In the genomic region with DNA sequence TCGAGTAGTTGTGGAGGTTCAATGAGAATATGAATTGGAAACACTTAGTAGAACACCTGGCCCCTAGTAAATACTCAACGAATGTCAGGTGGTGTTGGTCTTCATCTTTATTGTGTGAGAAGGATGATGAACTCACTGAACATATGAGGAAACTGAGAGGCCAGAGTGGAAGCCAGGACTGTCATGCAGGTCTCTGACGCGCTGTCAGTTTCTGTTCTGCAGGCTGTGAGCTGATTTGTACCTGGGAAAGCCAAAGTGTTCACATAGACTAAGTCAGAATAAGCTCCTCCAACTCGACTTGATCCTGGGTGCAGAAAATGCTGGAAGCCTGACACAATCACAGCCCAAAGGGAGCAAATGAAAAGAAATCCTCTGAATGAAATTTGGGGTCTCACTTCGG, we compare ENCODE assay signal across 1 cellular context.
TF ChIP-seq lines count a peak whose summit lies in the region.

No MANE protein-coding gene starts in this region.

TF ChIP-seq in K562, 482 proteins besides CTCF, POLR2A, EP300 and RAD21 (continued from another document):
- TF ChIP-seq, protein P1, sequence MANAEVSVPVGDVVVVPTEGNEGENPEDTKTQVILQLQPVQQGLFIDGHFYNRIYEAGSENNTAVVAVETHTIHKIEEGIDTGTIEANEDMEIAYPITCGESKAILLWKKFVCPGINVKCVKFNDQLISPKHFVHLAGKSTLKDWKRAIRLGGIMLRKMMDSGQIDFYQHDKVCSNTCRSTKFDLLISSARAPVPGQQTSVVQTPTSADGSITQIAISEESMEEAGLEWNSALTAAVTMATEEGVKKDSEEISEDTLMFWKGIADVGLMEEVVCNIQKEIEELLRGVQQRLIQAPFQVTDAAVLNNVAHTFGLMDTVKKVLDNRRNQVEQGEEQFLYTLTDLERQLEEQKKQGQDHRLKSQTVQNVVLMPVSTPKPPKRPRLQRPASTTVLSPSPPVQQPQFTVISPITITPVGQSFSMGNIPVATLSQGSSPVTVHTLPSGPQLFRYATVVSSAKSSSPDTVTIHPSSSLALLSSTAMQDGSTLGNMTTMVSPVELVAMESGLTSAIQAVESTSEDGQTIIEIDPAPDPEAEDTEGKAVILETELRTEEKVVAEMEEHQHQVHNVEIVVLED (CRISPR knock-in tag; IDR thresholded peaks at IDR 0.05): no peak
- TF ChIP-seq GABPB2 (CRISPR knock-in tag; conservative IDR thresholded peaks at IDR 0.05): no peak
- TF ChIP-seq ZC3H4 (CRISPR knock-in tag; IDR thresholded peaks at IDR 0.05; ENCODE audit: borderline replicate concordance): no peak
- TF ChIP-seq PML (IDR thresholded peaks at IDR 0.05; ENCODE audit: low read length): no peak
- TF ChIP-seq, protein P2, sequence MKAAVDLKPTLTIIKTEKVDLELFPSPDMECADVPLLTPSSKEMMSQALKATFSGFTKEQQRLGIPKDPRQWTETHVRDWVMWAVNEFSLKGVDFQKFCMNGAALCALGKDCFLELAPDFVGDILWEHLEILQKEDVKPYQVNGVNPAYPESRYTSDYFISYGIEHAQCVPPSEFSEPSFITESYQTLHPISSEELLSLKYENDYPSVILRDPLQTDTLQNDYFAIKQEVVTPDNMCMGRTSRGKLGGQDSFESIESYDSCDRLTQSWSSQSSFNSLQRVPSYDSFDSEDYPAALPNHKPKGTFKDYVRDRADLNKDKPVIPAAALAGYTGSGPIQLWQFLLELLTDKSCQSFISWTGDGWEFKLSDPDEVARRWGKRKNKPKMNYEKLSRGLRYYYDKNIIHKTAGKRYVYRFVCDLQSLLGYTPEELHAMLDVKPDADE (conservative IDR thresholded peaks at IDR 0.05; ENCODE audit: control insufficient read depth, low read depth, low read length): no peak
- TF ChIP-seq PPARD (CRISPR knock-in tag; IDR thresholded peaks at IDR 0.05): no peak
- no peak for TF ChIP-seq PHF21A (IDR thresholded peaks at IDR 0.05; ENCODE audit: borderline replicate concordance, low read depth)
- no peak for TF ChIP-seq RBM25 (IDR thresholded peaks at IDR 0.05; ENCODE audit: low read depth, low read length, severe bottlenecking)
- TF ChIP-seq ZNF174 (CRISPR knock-in tag; IDR thresholded peaks at IDR 0.05): no peak
